ENCODE assay signal across 8 cellular contexts in genomic region chr2:46700435-46700834, GRCh38. TPM values are rescaled to one million over a fixed set of nuclear protein-coding genes. Genes with fewer than 3 reads are reported as not detected.
A peak's percentile ranks its signal among the peaks of the same experiment; 100 is the strongest.
DNase-seq lines count a peak whose midpoint lies in the region; ATAC-seq and TF ChIP-seq lines count a peak whose summit lies in the region.

No MANE protein-coding gene starts in this region.

- no peak for TF ChIP-seq POLR2A in testis (IDR thresholded peaks at IDR 0.05)

- TF ChIP-seq CTCF in kidney epithelial cell (IDR thresholded peaks at IDR 0.05; ENCODE audit: insufficient read depth, low read length, poor library complexity, severe bottlenecking), result no peak
- TF ChIP-seq CTCF in testis (IDR thresholded peaks at IDR 0.05), result no peak

- peak overlapping the region; percentile 84 to 97 for H3K4me3 Mint-ChIP-seq in activated T-cell treated with anti-CD3 and anti-CD28 coated beads, Interleukin-2, amount 50 U/mL, for 72 hours
- peak overlapping the region; percentile 97 for H3K4me3 Mint-ChIP-seq in activated naive CD8-positive, alpha-beta T cell treated with anti-CD3 and anti-CD28 coated beads for 36 hours

- no peak for ATAC-seq in activated T-cell treated with anti-CD3 and anti-CD28 coated beads, Interleukin-2, amount 50 U/mL, for 72 hours (replicated peaks in 1 of 2)

- H3K36me3 Mint-ChIP-seq in activated T-cell treated with anti-CD3 and anti-CD28 coated beads, Interleukin-2, amount 50 U/mL, for 72 hours (ENCODE audit: insufficient read depth in 2 of 2), result peaks cover 0 to 5% of the 10 kb centered on the region in 2 donors
- no peaks in the 10 kb centered on the region for H3K36me3 Mint-ChIP-seq in activated naive CD8-positive, alpha-beta T cell treated with anti-CD3 and anti-CD28 coated beads for 36 hours

- H3K27me3 Mint-ChIP-seq in activated T-cell treated with anti-CD3 and anti-CD28 coated beads, Interleukin-2, amount 50 U/mL, for 72 hours (ENCODE audit: low read depth), result no peaks in the 10 kb centered on the region
- H3K27me3 Mint-ChIP-seq in activated naive CD8-positive, alpha-beta T cell treated with anti-CD3 and anti-CD28 coated beads for 36 hours, result no peaks in the 10 kb centered on the region

- H3K9me3 Mint-ChIP-seq in activated T-cell treated with anti-CD3 and anti-CD28 coated beads, Interleukin-2, amount 50 U/mL, for 72 hours, result no peaks in the 10 kb centered on the region
- H3K9me3 Mint-ChIP-seq in activated naive CD8-positive, alpha-beta T cell treated with anti-CD3 and anti-CD28 coated beads for 36 hours, result no peaks in the 10 kb centered on the region

- intact Hi-C loops in testis (cut with DNase I; ENCODE audit: low total_unique reads), result no loop called here

- no peak for DNase-seq in activated T-cell treated with anti-CD3 and anti-CD28 coated beads, Interleukin-2, amount 50 U/mL, for 72 hours
- no peak for DNase-seq in activated T-cell treated with anti-CD3 and anti-CD28 coated beads, Interleukin-2, amount 50 U/mL, for 48 hours
- DNase-seq in activated naive CD8-positive, alpha-beta T cell treated with anti-CD3 and anti-CD28 coated beads for 36 hours, result no peak
- DNase-seq in kidney epithelial cell (ENCODE audit: low read depth) (no peak), testis (no peak), hypothalamus (lab: John Stamatoyannopoulos, UW) (no peak), HuH-7 (ENCODE audit: low spot score) (no peak)
- DNase-seq in stimulated activated CD4-positive, alpha-beta T cell treated with anti-CD3 and anti-CD28 coated beads, Interleukin-4, amount 100 ng/mL, for 1 hour, result no peak

- no peaks in the 10 kb centered on the region for H3K27me3 ChIP-seq in kidney epithelial cell (ENCODE audit: control insufficient read depth, insufficient read depth, low read length)
- H3K27me3 ChIP-seq in testis, result no peaks in the 10 kb centered on the region

- peak overlapping the region; percentile 74 for H3K27ac Mint-ChIP-seq in activated T-cell treated with anti-CD3 and anti-CD28 coated beads, Interleukin-2, amount 50 U/mL, for 72 hours
- no peak overlapping the region for H3K27ac Mint-ChIP-seq in activated naive CD8-positive, alpha-beta T cell treated with anti-CD3 and anti-CD28 coated beads for 36 hours

- H3K4me1 ChIP-seq in testis, result no peaks in the 10 kb centered on the region

- H3K27ac ChIP-seq in testis, result no peak overlapping the region

- no peaks in the 10 kb centered on the region for H3K9me3 ChIP-seq in testis

- WGBS in testis, 2 donors, result 37 to 38% methylated on average over 6 of the region's 6 CpGs

- H3K4me1 Mint-ChIP-seq in activated T-cell treated with anti-CD3 and anti-CD28 coated beads, Interleukin-2, amount 50 U/mL, for 72 hours (ENCODE audit: low read depth), result peaks cover 63% of the 10 kb centered on the region
- H3K4me1 Mint-ChIP-seq in activated naive CD8-positive, alpha-beta T cell treated with anti-CD3 and anti-CD28 coated beads for 36 hours, result peaks cover 50% of the 10 kb centered on the region

- H3K4me3 ChIP-seq in kidney epithelial cell (ENCODE audit: low read depth, low read length) (peak overlapping the region; percentile 89), testis (peak overlapping the region; percentile 82 to 95)

- H3K36me3 ChIP-seq in kidney epithelial cell (ENCODE audit: control insufficient read depth, insufficient read depth, low read length) (no peaks in the 10 kb centered on the region), testis (ENCODE audit: low read depth, missing control alignments) (no peaks in the 10 kb centered on the region)

RNA-seq across cellular contexts. Expression of gene SOCS5, which starts 1.3 kb away (rescaled TPM):
- 1 to 10 TPM; 7.1 to 7.4 TPM for total RNA-seq in activated T-cell treated with anti-CD3 and anti-CD28 coated beads, Interleukin-2, amount 50 U/mL, for 72 hours
- 1 to 10 TPM; 5.6 to 5.7 TPM for total RNA-seq in activated naive CD8-positive, alpha-beta T cell treated with anti-CD3 and anti-CD28 coated beads for 36 hours
- 11.2 TPM in 2 replicates for total RNA-seq in kidney epithelial cell
- total RNA-seq in testis, result 10 to 100 TPM; 29.5 to 32.0 TPM
- 19.4 TPM for polyA plus RNA-seq in testis (ENCODE audit: insufficient read depth, low read depth, low replicate concordance)
